In the genomic region with DNA sequence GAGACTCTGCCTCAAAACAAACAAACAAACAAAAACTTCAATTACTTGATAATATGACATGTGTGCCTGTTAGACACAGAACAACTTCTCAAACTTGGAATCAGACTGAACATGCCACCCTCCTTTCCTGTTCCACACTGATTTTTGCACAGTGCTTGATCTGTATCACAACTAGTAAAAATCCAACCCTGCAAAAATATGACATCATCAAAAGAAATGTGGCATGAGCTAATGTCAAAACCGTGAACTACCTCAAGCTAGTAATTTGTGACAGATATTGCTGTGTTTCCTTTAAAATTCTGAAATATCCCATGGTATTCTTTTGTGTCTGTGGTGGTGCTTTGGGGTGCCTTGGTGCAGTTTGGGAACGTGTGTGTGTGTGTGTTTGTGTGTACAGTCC, we compare ENCODE assay signal across 2 cellular contexts.
A peak's percentile ranks its signal among the peaks of the same experiment; 100 is the strongest.
TF ChIP-seq lines count a peak whose summit lies in the region.

No MANE protein-coding gene starts in this region.

TF ChIP-seq in IMR-90, 13 proteins besides CTCF, POLR2A, EP300 and RAD21:
- TF ChIP-seq BHLHE40 (IDR thresholded peaks at IDR 0.05; ENCODE audit: low read depth, low read length) (no peak), SMC3 (IDR thresholded peaks at IDR 0.05; ENCODE audit: low read depth, low read length) (no peak), RCOR1 (IDR thresholded peaks at IDR 0.05; ENCODE audit: insufficient replicate concordance, low read length) (no peak), MAFK (IDR thresholded peaks at IDR 0.05; ENCODE audit: low read depth, low read length) (no peak), FOS (IDR thresholded peaks at IDR 0.05; ENCODE audit: low read depth, low read length) (no peak), CEBPB (IDR thresholded peaks at IDR 0.05; ENCODE audit: low read depth, low read length) (no peak), RFX5 (IDR thresholded peaks at IDR 0.05; ENCODE audit: low read depth, low read length) (no peak), CHD1 (IDR thresholded peaks at IDR 0.05; ENCODE audit: low read depth, low read length) (no peak), MAZ (IDR thresholded peaks at IDR 0.05; ENCODE audit: borderline replicate concordance, low read depth, low read length) (no peak), NFE2L2 (IDR thresholded peaks at IDR 0.05; ENCODE audit: low read depth, low read length) (no peak), MXI1 (IDR thresholded peaks at IDR 0.05; ENCODE audit: borderline replicate concordance, low read depth, low read length) (no peak)
- TF ChIP-seq, protein P1, sequence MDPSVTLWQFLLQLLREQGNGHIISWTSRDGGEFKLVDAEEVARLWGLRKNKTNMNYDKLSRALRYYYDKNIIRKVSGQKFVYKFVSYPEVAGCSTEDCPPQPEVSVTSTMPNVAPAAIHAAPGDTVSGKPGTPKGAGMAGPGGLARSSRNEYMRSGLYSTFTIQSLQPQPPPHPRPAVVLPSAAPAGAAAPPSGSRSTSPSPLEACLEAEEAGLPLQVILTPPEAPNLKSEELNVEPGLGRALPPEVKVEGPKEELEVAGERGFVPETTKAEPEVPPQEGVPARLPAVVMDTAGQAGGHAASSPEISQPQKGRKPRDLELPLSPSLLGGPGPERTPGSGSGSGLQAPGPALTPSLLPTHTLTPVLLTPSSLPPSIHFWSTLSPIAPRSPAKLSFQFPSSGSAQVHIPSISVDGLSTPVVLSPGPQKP (IDR thresholded peaks at IDR 0.05; ENCODE audit: borderline replicate concordance, low read depth, low read length): no peak
- TF ChIP-seq, protein P2, sequence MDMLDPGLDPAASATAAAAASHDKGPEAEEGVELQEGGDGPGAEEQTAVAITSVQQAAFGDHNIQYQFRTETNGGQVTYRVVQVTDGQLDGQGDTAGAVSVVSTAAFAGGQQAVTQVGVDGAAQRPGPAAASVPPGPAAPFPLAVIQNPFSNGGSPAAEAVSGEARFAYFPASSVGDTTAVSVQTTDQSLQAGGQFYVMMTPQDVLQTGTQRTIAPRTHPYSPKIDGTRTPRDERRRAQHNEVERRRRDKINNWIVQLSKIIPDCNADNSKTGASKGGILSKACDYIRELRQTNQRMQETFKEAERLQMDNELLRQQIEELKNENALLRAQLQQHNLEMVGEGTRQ (IDR thresholded peaks at IDR 0.05; ENCODE audit: low read depth, low read length): no peak

TF ChIP-seq in GM12878, 131 proteins besides CTCF, POLR2A, EP300 and RAD21:
- no peak for TF ChIP-seq ESRRA (IDR thresholded peaks at IDR 0.05; ENCODE audit: low read length)
- no peak for TF ChIP-seq SIN3A (IDR thresholded peaks at IDR 0.05; ENCODE audit: low read depth, low read length)
- TF ChIP-seq ATF7 (IDR thresholded peaks at IDR 0.05; ENCODE audit: low read depth): peak; percentile 95
- no peak for TF ChIP-seq ZNF384 (IDR thresholded peaks at IDR 0.05; ENCODE audit: borderline replicate concordance, low read depth, low read length)
- 0 out of 2 replicates have a peak, but pooled peaks have one; percentile 38 for TF ChIP-seq CREB1 (IDR thresholded peaks at IDR 0.05; ENCODE audit: low read depth)
